Comparison of ENCODE assay signal across 8 cellular contexts in the genomic region with DNA sequence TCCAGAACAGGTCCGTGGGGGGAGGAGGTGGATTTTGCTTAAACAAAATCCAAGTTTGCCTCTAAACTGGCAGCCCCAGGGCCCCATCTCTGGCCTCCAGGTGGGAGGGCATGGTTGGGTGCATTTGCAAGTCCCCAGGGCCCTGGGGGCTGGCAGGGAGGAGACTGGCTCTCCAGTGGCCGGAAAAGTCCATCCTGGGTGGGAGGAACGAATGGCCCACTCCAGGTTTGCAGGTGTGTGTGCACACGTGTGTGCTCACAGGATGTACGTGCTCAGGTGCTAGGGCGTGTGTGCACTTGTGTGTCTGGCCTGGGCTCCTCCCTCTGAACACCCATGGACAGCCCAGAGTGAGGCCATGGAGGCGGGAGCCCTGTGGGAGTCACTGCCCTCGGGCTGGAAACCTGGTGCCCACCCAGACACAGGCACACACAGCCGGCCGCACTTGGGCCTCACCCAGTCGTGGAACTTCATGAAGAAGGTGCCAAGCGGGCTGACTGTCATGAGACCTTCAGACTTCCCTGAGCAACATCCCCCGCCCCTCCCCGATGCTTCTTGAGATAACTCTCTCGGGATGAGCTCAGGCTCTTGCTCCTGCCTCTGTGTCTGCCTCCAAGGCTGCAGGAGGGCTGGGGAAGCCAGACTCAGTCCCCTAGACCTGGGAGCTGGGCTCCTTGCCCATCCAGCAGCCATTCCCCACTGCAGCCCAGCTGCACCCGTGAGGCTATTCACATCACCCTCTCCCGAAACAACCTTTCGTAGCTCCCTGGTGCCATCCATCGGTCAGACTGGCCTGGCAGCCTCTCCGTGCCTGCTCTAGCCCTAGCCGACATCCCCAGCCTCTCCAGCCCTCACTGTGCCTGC. TPM values are rescaled to one million over a fixed set of nuclear protein-coding genes. Genes with fewer than 3 reads are reported as not detected.
DNase-seq lines count a peak whose midpoint lies in the region; TF ChIP-seq lines count a peak whose summit lies in the region.

No MANE protein-coding gene starts in this region.

- H3K27ac Mint-ChIP-seq in activated T-helper 2 cell treated with anti-CD3 and anti-CD28 coated beads, Interferon-gamma antibody, Interleukin-2, Interleukin-4, amounts not matched to agents 10 μg/mL and 5 μg/mL and 100 μg/mL, durations not matched to agents 14 hours and 24 hours and 36 hours = no peak overlapping the region
- no peak overlapping the region for H3K27ac Mint-ChIP-seq in CD8-positive, alpha-beta memory T cell

- peaks cover 5% of the 10 kb centered on the region for H3K27me3 Mint-ChIP-seq in activated T-helper 2 cell treated with anti-CD3 and anti-CD28 coated beads, Interferon-gamma antibody, Interleukin-2, Interleukin-4, amounts not matched to agents 10 μg/mL and 5 μg/mL and 100 μg/mL, durations not matched to agents 14 hours and 24 hours and 36 hours (ENCODE audit: low read depth)
- H3K27me3 Mint-ChIP-seq in CD8-positive, alpha-beta memory T cell = peaks cover 2 to 16% of the 10 kb centered on the region in 2 donors

- H3K9me3 Mint-ChIP-seq in activated T-helper 2 cell treated with anti-CD3 and anti-CD28 coated beads, Interferon-gamma antibody, Interleukin-2, Interleukin-4, amounts not matched to agents 10 μg/mL and 5 μg/mL and 100 μg/mL, durations not matched to agents 14 hours and 24 hours and 36 hours = no peaks in the 10 kb centered on the region
- no peaks in the 10 kb centered on the region for H3K9me3 Mint-ChIP-seq in CD8-positive, alpha-beta memory T cell

- H3K9me2 ChIP-seq in DOHH2 (replicated peaks; ENCODE audit: control insufficient read depth, low read length) = no peaks in the 10 kb centered on the region

- no peaks in the 10 kb centered on the region for H3K79me2 ChIP-seq in DOHH2 (ENCODE audit: control insufficient read depth, low read length)

- H3K4me3 ChIP-seq in DOHH2 (ENCODE audit: low read length) = peak overlapping the region; percentile 40
- H3K4me3 ChIP-seq in NT2/D1 (ENCODE audit: insufficient read length, low read depth) = no peak overlapping the region
- peak overlapping the region; percentile 78 for H3K4me3 ChIP-seq in fibroblast of mammary gland (ENCODE audit: control insufficient read depth, low read depth, low read length)
- no peak overlapping the region for H3K4me3 ChIP-seq in CD8-positive, alpha-beta memory T cell (ENCODE audit: low read length)

- H3K9me3 ChIP-seq in DOHH2 (ENCODE audit: control insufficient read depth, insufficient read depth, low read length) (no peaks in the 10 kb centered on the region), NT2/D1 (ENCODE audit: insufficient read depth, low read length) (no peaks in the 10 kb centered on the region)
- H3K9me3 ChIP-seq in CD8-positive, alpha-beta memory T cell (ENCODE audit: low read length) = no peaks in the 10 kb centered on the region

- H4K20me1 ChIP-seq in DOHH2 (ENCODE audit: control insufficient read depth, insufficient read depth, low read depth, low read length) = no peaks in the 10 kb centered on the region

- no peak overlapping the region for H3K27ac ChIP-seq in DOHH2 (ENCODE audit: low read depth, low read length)
- no peak overlapping the region for H3K27ac ChIP-seq in CD8-positive, alpha-beta memory T cell (ENCODE audit: low read depth, low read length)

- DNase-seq in NT2/D1 (ENCODE audit: low read depth, low spot score) (no peak), fibroblast of mammary gland (ENCODE audit: low read depth) (peak; percentile 41), posterior vena cava (ENCODE audit: low spot score) (peak; percentile 83), NCI-H748 (lab: John Stamatoyannopoulos, UW; ENCODE audit: unreplicated experiment) (no peak), C1 segment of cervical spinal cord (lab: John Stamatoyannopoulos, UW) (no peak)
- DNase-seq in activated T-helper 2 cell treated with anti-CD3 and anti-CD28 coated beads, Interferon-gamma antibody, Interleukin-2, Interleukin-4, amounts not matched to agents 10 μg/mL and 5 μg/mL and 100 μg/mL, durations not matched to agents 14 hours and 24 hours and 36 hours (ENCODE audit: low spot score) = no peak
- no peak for DNase-seq in CD8-positive, alpha-beta memory T cell

- peak overlapping the region; percentile 64 for H3K9ac ChIP-seq in NT2/D1 (ENCODE audit: insufficient read length, low read depth)

- intact Hi-C loops in posterior vena cava (cut with DNase I) = loop anchor here in 1 of 2 donors (5.0 kb wide), 2 partner anchors 36 to 71 kb away; no protein-coding TSS in a partner anchor
- intact Hi-C loops in activated T-helper 2 cell treated with anti-CD3 and anti-CD28 coated beads, Interferon-gamma antibody, Interleukin-2, Interleukin-4, amounts not matched to agents 10 μg/mL and 5 μg/mL and 100 μg/mL, durations not matched to agents 14 hours and 24 hours and 36 hours (cut with micrococcal nuclease) = no loop called here

- no peaks in the 10 kb centered on the region for H3K36me3 Mint-ChIP-seq in activated T-helper 2 cell treated with anti-CD3 and anti-CD28 coated beads, Interferon-gamma antibody, Interleukin-2, Interleukin-4, amounts not matched to agents 10 μg/mL and 5 μg/mL and 100 μg/mL, durations not matched to agents 14 hours and 24 hours and 36 hours (ENCODE audit: low read depth)
- no peaks in the 10 kb centered on the region for H3K36me3 Mint-ChIP-seq in CD8-positive, alpha-beta memory T cell

- POLR2A ChIA-PET in CD8-positive, alpha-beta memory T cell (lab: Charles Lee) = no interaction called here

- peak overlapping the region; percentile 60 for H3K4me2 ChIP-seq in DOHH2 (ENCODE audit: low read length)

- H3K27me3 ChIP-seq in DOHH2 (ENCODE audit: control insufficient read depth, low read length) = peaks cover 10% of the 10 kb centered on the region; the same call in 1 of the 2 replicates
- H3K27me3 ChIP-seq in NT2/D1 (ENCODE audit: insufficient read depth, insufficient read length) = no peaks in the 10 kb centered on the region
- H3K27me3 ChIP-seq in CD8-positive, alpha-beta memory T cell (ENCODE audit: insufficient read depth, low read length, poor library complexity, severe bottlenecking) = peaks cover 4% of the 10 kb centered on the region

- peaks cover 22% of the 10 kb centered on the region for H3K4me1 ChIP-seq in DOHH2 (ENCODE audit: control insufficient read depth, low read length)
- peaks cover 44% of the 10 kb centered on the region for H3K4me1 ChIP-seq in NT2/D1 (ENCODE audit: insufficient read depth, insufficient read length)
- no peaks in the 10 kb centered on the region for H3K4me1 ChIP-seq in CD8-positive, alpha-beta memory T cell (ENCODE audit: insufficient read depth, low read length)

- H3K4me3 Mint-ChIP-seq in activated T-helper 2 cell treated with anti-CD3 and anti-CD28 coated beads, Interferon-gamma antibody, Interleukin-2, Interleukin-4, amounts not matched to agents 10 μg/mL and 5 μg/mL and 100 μg/mL, durations not matched to agents 14 hours and 24 hours and 36 hours (ENCODE audit: low read depth) = no peak overlapping the region
- no peak overlapping the region for H3K4me3 Mint-ChIP-seq in CD8-positive, alpha-beta memory T cell

- CTCF ChIA-PET in CD8-positive, alpha-beta memory T cell (lab: Charles Lee) = interaction anchor here (2.9 kb wide), 1 partner anchor 77 kb away, joined by 10 read pairs; no protein-coding TSS in a partner anchor

- H3F3A ChIP-seq in DOHH2 (ENCODE audit: control insufficient read depth, insufficient read depth) = no peaks in the 10 kb centered on the region

- TF ChIP-seq CTCF in DOHH2 (IDR thresholded peaks at IDR 0.05; ENCODE audit: low read depth, low read length, poor library complexity, severe bottlenecking) = peak; percentile 21
- no peak for TF ChIP-seq CTCF in fibroblast of mammary gland (conservative IDR thresholded peaks at IDR 0.05; ENCODE audit: control insufficient read depth, insufficient read depth, low read depth, low read length)

- H3K36me3 ChIP-seq in DOHH2 (ENCODE audit: control insufficient read depth, low read length) (no peaks in the 10 kb centered on the region), NT2/D1 (ENCODE audit: insufficient read depth, insufficient read length, low read length) (no peaks in the 10 kb centered on the region)
- H3K36me3 ChIP-seq in CD8-positive, alpha-beta memory T cell (ENCODE audit: insufficient read depth, low read length) = no peaks in the 10 kb centered on the region

- H3K4me1 Mint-ChIP-seq in activated T-helper 2 cell treated with anti-CD3 and anti-CD28 coated beads, Interferon-gamma antibody, Interleukin-2, Interleukin-4, amounts not matched to agents 10 μg/mL and 5 μg/mL and 100 μg/mL, durations not matched to agents 14 hours and 24 hours and 36 hours (ENCODE audit: low read depth) = no peaks in the 10 kb centered on the region
- H3K4me1 Mint-ChIP-seq in CD8-positive, alpha-beta memory T cell = no peaks in the 10 kb centered on the region

RNA-seq across cellular contexts. Expression of gene AHNAK2, which starts 9.4 kb away (rescaled TPM):
- total RNA-seq in posterior vena cava = 100 to 1,000 TPM; 242 to 274 TPM
- total RNA-seq in activated T-helper 2 cell treated with anti-CD3 and anti-CD28 coated beads, Interferon-gamma antibody, Interleukin-2, Interleukin-4, amounts not matched to agents 10 μg/mL and 5 μg/mL and 100 μg/mL, durations not matched to agents 14 hours and 24 hours and 36 hours = 0.02 and 0.07 TPM in 2 replicates
- under 1 TPM in 1 of 2 experiments, not detected in 1; 0.04 TPM for total RNA-seq in CD8-positive, alpha-beta memory T cell
- not detected for polyA plus RNA-seq in CD8-positive, alpha-beta memory T cell

RNA-seq across cellular contexts. Expression of gene CLBA1, which starts 16.8 kb away (rescaled TPM):
- 1 to 10 TPM; 4.7 to 5.6 TPM for total RNA-seq in posterior vena cava
- 0.94 and 1.4 TPM in 2 replicates for total RNA-seq in activated T-helper 2 cell treated with anti-CD3 and anti-CD28 coated beads, Interferon-gamma antibody, Interleukin-2, Interleukin-4, amounts not matched to agents 10 μg/mL and 5 μg/mL and 100 μg/mL, durations not matched to agents 14 hours and 24 hours and 36 hours
- total RNA-seq in CD8-positive, alpha-beta memory T cell = 1 to 10 TPM; 3.8 to 3.9 TPM
- 0.32 TPM for polyA plus RNA-seq in CD8-positive, alpha-beta memory T cell

RNA-seq across cellular contexts. Expression of gene PLD4, which starts 44.1 kb away (rescaled TPM):
- under 1 TPM in 1 of 2 donors, not detected in 1; 0.24 TPM for total RNA-seq in posterior vena cava
- total RNA-seq in activated T-helper 2 cell treated with anti-CD3 and anti-CD28 coated beads, Interferon-gamma antibody, Interleukin-2, Interleukin-4, amounts not matched to agents 10 μg/mL and 5 μg/mL and 100 μg/mL, durations not matched to agents 14 hours and 24 hours and 36 hours = 0.16 and 0.23 TPM in 2 replicates
- under 1 TPM in 1 of 2 experiments, not detected in 1; 0.04 TPM for total RNA-seq in CD8-positive, alpha-beta memory T cell
- polyA plus RNA-seq in CD8-positive, alpha-beta memory T cell = not detected

RNA-seq across cellular contexts. Expression of gene CDCA4, which starts 52.1 kb away (rescaled TPM):
- total RNA-seq in posterior vena cava = 1 to 10 TPM; 4.3 to 4.8 TPM
- 47.7 and 49.6 TPM in 2 replicates for total RNA-seq in activated T-helper 2 cell treated with anti-CD3 and anti-CD28 coated beads, Interferon-gamma antibody, Interleukin-2, Interleukin-4, amounts not matched to agents 10 μg/mL and 5 μg/mL and 100 μg/mL, durations not matched to agents 14 hours and 24 hours and 36 hours
- total RNA-seq in CD8-positive, alpha-beta memory T cell = 10 to 100 TPM; 73.0 to 76.7 TPM
- polyA plus RNA-seq in CD8-positive, alpha-beta memory T cell = 23.8 TPM

Comparison
In these comparisons a context has a peak if more than half of its experiments do, and no peak if none do; other contexts are left out.
1. H3K4me3 ChIP-seq: peak in DOHH2 (single experiment) and fibroblast of mammary gland (single experiment); none in NT2/D1 (single experiment) and CD8-positive, alpha-beta memory T cell (single experiment).
2. DNase-seq: peak in fibroblast of mammary gland (single experiment) and posterior vena cava (single experiment); none in NT2/D1 (single experiment), NCI-H748 (single experiment), activated T-helper 2 cell treated with anti-CD3 and anti-CD28 coated beads, Interferon-gamma antibody, Interleukin-2, Interleukin-4, amounts not matched to agents 10 μg/mL and 5 μg/mL and 100 μg/mL, durations not matched to agents 14 hours and 24 hours and 36 hours (single experiment), CD8-positive, alpha-beta memory T cell (0 of 5) and C1 segment of cervical spinal cord (0 of 14).
3. RNA of gene AHNAK2, which starts 9.4 kb away (total RNA-seq): 242 to 274 TPM in posterior vena cava; 0.04 TPM in CD8-positive, alpha-beta memory T cell and 0.02 to 0.07 TPM in activated T-helper 2 cell treated with anti-CD3 and anti-CD28 coated beads, Interferon-gamma antibody, Interleukin-2, Interleukin-4, amounts not matched to agents 10 μg/mL and 5 μg/mL and 100 μg/mL, durations not matched to agents 14 hours and 24 hours and 36 hours; every median in the first group is over 100 times any median in the second.